ENCODE assay signal across 8 cellular contexts in the genomic region with DNA sequence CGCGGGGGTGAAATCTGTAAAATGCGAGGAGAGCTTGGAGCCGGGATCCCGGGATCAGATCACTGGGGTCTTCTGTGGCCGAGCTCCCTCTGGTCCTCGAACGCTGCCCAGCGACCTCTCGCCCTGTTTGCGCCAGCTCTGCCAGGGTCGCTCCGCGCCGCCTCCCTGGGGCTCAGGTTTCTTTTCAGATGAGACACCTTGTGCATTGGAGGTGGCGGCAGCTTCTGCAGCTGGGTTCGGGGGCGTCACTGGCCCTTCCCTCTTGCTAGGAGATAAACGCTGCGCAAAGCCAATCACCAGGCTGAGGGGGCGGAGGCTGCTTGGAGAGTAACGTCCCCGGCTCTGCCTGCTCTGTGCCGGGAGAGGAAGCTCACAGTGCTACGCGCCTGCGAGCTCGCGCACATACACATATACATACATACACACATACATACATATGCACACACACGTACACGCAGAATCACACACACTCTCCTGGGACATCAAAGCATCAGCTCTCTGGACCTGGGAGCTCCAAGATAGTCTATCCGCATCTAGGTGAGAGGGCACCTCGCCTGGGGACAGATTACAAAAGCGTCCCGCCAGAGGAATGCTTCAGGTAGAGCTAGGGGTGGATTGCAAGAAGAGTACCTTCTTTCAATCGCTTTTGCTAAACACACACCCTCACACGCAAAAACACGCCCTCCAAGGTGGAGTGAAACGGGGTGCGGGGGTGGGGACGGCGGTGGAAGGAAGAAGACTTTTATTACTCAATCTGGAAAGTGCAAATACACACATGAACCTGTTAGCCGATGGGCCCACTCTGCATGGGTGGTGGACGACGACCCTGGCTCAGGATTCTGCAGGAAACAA. TPM values are rescaled to one million over a fixed set of nuclear protein-coding genes. Genes with fewer than 3 reads are reported as not detected.
A peak's percentile ranks its signal among the peaks of the same experiment; 100 is the strongest.
DNase-seq lines count a peak whose midpoint lies in the region; ATAC-seq and TF ChIP-seq lines count a peak whose summit lies in the region.

A gene with protein sequence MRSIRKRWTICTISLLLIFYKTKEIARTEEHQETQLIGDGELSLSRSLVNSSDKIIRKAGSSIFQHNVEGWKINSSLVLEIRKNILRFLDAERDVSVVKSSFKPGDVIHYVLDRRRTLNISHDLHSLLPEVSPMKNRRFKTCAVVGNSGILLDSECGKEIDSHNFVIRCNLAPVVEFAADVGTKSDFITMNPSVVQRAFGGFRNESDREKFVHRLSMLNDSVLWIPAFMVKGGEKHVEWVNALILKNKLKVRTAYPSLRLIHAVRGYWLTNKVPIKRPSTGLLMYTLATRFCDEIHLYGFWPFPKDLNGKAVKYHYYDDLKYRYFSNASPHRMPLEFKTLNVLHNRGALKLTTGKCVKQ (minus strand): TSS at position 247 of the 852 bp plus-strand sequence. CDS start 327 bp downstream, outside the sequence.

- CTCF ChIA-PET in AG04449 (lab: Yijun Ruan, JAX) = no interaction called here

- POLR2A ChIA-PET in AG04449 (lab: Yijun Ruan, JAX) = no interaction called here

- H3K4me3 ChIP-seq in AG04449 (ENCODE audit: low read depth, low read length) (peak within 1 kb of the TSS; percentile 41), epithelial cell of esophagus (ENCODE audit: low read length) (peak within 1 kb of the TSS; percentile 42)

- DNase-seq in AG04449 (ENCODE audit: low read depth, low spot score) (no peak), GM19238 (ENCODE audit: insufficient read length, low spot score) (peak; percentile 36), epithelial cell of esophagus (ENCODE audit: low read depth) (peak; percentile 81), mucosa of gallbladder (ENCODE audit: low spot score) (peak; percentile 82)
- DNase-seq in NK-92 treated with Interleukin-12 subunit alpha and Interleukin-12 subunit beta, amount 100 ng/mL, for 24 hours (lab: John Stamatoyannopoulos, UW) = peak; percentile 93
- peak; percentile 86 for DNase-seq in activated CD8-positive, alpha-beta memory T cell treated with anti-CD3 and anti-CD28 coated beads, Interleukin-2, amount 50 U/mL, for 24 hours (ENCODE audit: extremely low read depth)
- DNase-seq in stimulated activated CD8-positive, alpha-beta memory T cell treated with anti-CD3 and anti-CD28 coated beads, Interleukin-4, amount 100 ng/mL, for 1 hour (ENCODE audit: low read depth in 2 of 2, low spot score in 1 of 2) = peak; percentile 73 to 87

- TF ChIP-seq CTCF in AG04449 (IDR thresholded peaks at IDR 0.05; ENCODE audit: insufficient read depth, low read length, missing control alignments) (no peak), epithelial cell of esophagus (IDR thresholded peaks at IDR 0.05; ENCODE audit: insufficient read depth, low read depth, low read length, missing control alignments) (no peak)

- ATAC-seq in HG03457 (IDR thresholded peaks at IDR 0.05; ENCODE audit: unreplicated experiment) = peak; percentile 69

RNA-seq across cellular contexts. Expression of the gene that starts here (rescaled TPM):
- 9.4 TPM for total RNA-seq in mucosa of gallbladder
